In genomic region chr11:124638500-124638899, GRCh38 we compare ENCODE assay signal across 34 cellular contexts. TPM values are rescaled to one million over a fixed set of nuclear protein-coding genes. Genes with fewer than 3 reads are reported as not detected.
"Had no signal": no experiment of that assay in that cellular context is flagged by ENCODE, and none has a peak within 500 bp of the region (broad histone marks: within the 10 kb centered on the region; RNA-seq: fewer than 3 reads in every experiment).

No MANE protein-coding gene starts in this region.

- H3K27ac Mint-ChIP-seq: activated CD4-positive, alpha-beta memory T cell treated with anti-CD3 and anti-CD28 coated beads, Interleukin-2, amount 10 ng/mL, durations not matched to agents 7 days and 5 days; activated CD4-positive, alpha-beta T cell treated with anti-CD3 and anti-CD28 coated beads for 36 hours; activated T-helper 17 cell treated with anti-CD3 and anti-CD28 coated beads, Interleukin-2, amount 50 U/mL, for 72 hours; T-helper 2 cell treated with Interferon-gamma antibody and Interleukin-4, amounts not matched to agents 5 μg/mL and 100 μg/mL, for 36 hours had no signal

- H3K4me3 ChIP-seq: adrenal gland, breast epithelium, Peyer's patch, SJCRH30 had no signal

- DNase-seq: activated CD4-positive, alpha-beta memory T cell treated with anti-CD3 and anti-CD28 coated beads, Interleukin-2, amount 10 ng/mL, durations not matched to agents 7 days and 5 days; activated CD4-positive, alpha-beta T cell treated with anti-CD3 and anti-CD28 coated beads for 36 hours; activated CD4-positive, alpha-beta T cell treated with anti-CD3 and anti-CD28 coated beads, Interleukin-2, amount 50 U/mL, for 1 hour; activated CD4-positive, CD25-positive, alpha-beta regulatory T cell; activated gamma-delta T cell; activated T-cell treated with anti-CD3 and anti-CD28 coated beads for 4 hours; activated T-cell treated with anti-CD3 and anti-CD28 coated beads, Interleukin-2, amount 50 U/mL, for 48 hours; adrenal gland; anterior cingulate cortex; caudate nucleus; Karpas-422; MM.1S; NCI-H1105; NCI-H1436; NCI-H1694 treated with DMSO at 0.1 percent for 48 hours; NCI-H2029 treated with DMSO at 0.1 percent for 48 hours; NCI-H345; NCI-H510A; NCI-H526 treated with DMSO at 0.1 percent for 48 hours; NCI-H82; Peyer's patch; Right ventricle myocardium superior; SJCRH30; SW 1271 had no signal

- H3K27me3 ChIP-seq: adrenal gland, breast epithelium, Peyer's patch, SJCRH30 had no signal

- H3K4me3 Mint-ChIP-seq: activated CD4-positive, alpha-beta memory T cell treated with anti-CD3 and anti-CD28 coated beads, Interleukin-2, amount 10 ng/mL, durations not matched to agents 7 days and 5 days; activated CD4-positive, alpha-beta T cell treated with anti-CD3 and anti-CD28 coated beads for 36 hours; activated T-helper 17 cell treated with anti-CD3 and anti-CD28 coated beads, Interleukin-2, amount 50 U/mL, for 72 hours; T-helper 2 cell treated with Interferon-gamma antibody and Interleukin-4, amounts not matched to agents 5 μg/mL and 100 μg/mL, for 36 hours had no signal

- H3K9me3 ChIP-seq: adrenal gland, breast epithelium, Peyer's patch, SJCRH30 had no signal

- ATAC-seq: activated CD4-positive, alpha-beta T cell treated with anti-CD3 and anti-CD28 coated beads for 36 hours; activated naive CD4-positive, alpha-beta T cell treated with anti-CD3 and anti-CD28 coated beads, Interleukin-2, amount 50 U/mL, for 72 hours; activated T-helper 17 cell treated with anti-CD3 and anti-CD28 coated beads, Interleukin-2, amount 50 U/mL, for 72 hours; SK-N-SH treated with all-trans-retinoic acid at 6 μM for 48 hours had no signal

- H3K36me3 ChIP-seq: breast epithelium had no signal

- H3K4me1 Mint-ChIP-seq: activated CD4-positive, alpha-beta memory T cell treated with anti-CD3 and anti-CD28 coated beads, Interleukin-2, amount 10 ng/mL, durations not matched to agents 7 days and 5 days; activated CD4-positive, alpha-beta T cell treated with anti-CD3 and anti-CD28 coated beads for 36 hours; activated T-helper 17 cell treated with anti-CD3 and anti-CD28 coated beads, Interleukin-2, amount 50 U/mL, for 72 hours had no signal

- H3K27me3 Mint-ChIP-seq: activated CD4-positive, alpha-beta memory T cell treated with anti-CD3 and anti-CD28 coated beads, Interleukin-2, amount 10 ng/mL, durations not matched to agents 7 days and 5 days; activated CD4-positive, alpha-beta T cell treated with anti-CD3 and anti-CD28 coated beads for 36 hours; activated T-helper 17 cell treated with anti-CD3 and anti-CD28 coated beads, Interleukin-2, amount 50 U/mL, for 72 hours had no signal

- H3K9me3 Mint-ChIP-seq: activated CD4-positive, alpha-beta memory T cell treated with anti-CD3 and anti-CD28 coated beads, Interleukin-2, amount 10 ng/mL, durations not matched to agents 7 days and 5 days; activated naive CD4-positive, alpha-beta T cell treated with anti-CD3 and anti-CD28 coated beads, Interleukin-2, amount 50 U/mL, for 72 hours; activated T-helper 17 cell treated with anti-CD3 and anti-CD28 coated beads, Interleukin-2, amount 50 U/mL, for 72 hours; T-helper 2 cell treated with Interferon-gamma antibody and Interleukin-4, amounts not matched to agents 5 μg/mL and 100 μg/mL, for 36 hours had no signal

- H3K27ac ChIP-seq: adrenal gland, breast epithelium, Peyer's patch, RWPE1, SJCRH30, VCaP had no signal

- H3K4me1 ChIP-seq: adrenal gland, breast epithelium, Peyer's patch, SJCRH30 had no signal

RNA-seq across cellular contexts. Expression of gene PANX3, which starts 27.3 kb away (rescaled TPM):
- total RNA-seq: activated CD4-positive, alpha-beta memory T cell treated with anti-CD3 and anti-CD28 coated beads, Interleukin-2, amount 10 ng/mL, durations not matched to agents 7 days and 5 days; activated CD4-positive, alpha-beta T cell treated with anti-CD3 and anti-CD28 coated beads for 36 hours; activated CD8-positive, alpha-beta memory T cell treated with anti-CD3 and anti-CD28 coated beads for 36 hours; activated naive CD4-positive, alpha-beta T cell treated with anti-CD3 and anti-CD28 coated beads, Interleukin-2, amount 50 U/mL, for 72 hours; activated T-helper 17 cell treated with anti-CD3 and anti-CD28 coated beads, Interleukin-2, amount 50 U/mL, for 72 hours; adrenal gland; breast epithelium; chondrocyte; Peyer's patch; Right ventricle myocardium superior; SJCRH30; T-helper 1 cell treated with Interleukin-12 subunit alpha and Interleukin-12 subunit beta and Interleukin-4 antibody, amounts not matched to agents 30 ng/mL and 1 ng/mL, for 36 hours had no signal
- polyA plus RNA-seq: adrenal gland had no signal
